In genomic region chr12:109377139-109377685, GRCh38 we compare ENCODE assay signal across 15 cellular contexts. TPM values are rescaled to one million over a fixed set of nuclear protein-coding genes. Genes with fewer than 3 reads are reported as not detected.
DNase-seq lines count a peak whose midpoint lies in the region; ATAC-seq and TF ChIP-seq lines count a peak whose summit lies in the region.
"Had no signal": no experiment of that assay in that cellular context is flagged by ENCODE, and none has a peak within 500 bp of the region (broad histone marks: within the 10 kb centered on the region; RNA-seq: fewer than 3 reads in every experiment).

No MANE protein-coding gene starts in this region.

- H3K36me3 Mint-ChIP-seq in MCF 10A (ENCODE audit: insufficient read depth, unreplicated experiment) = no peaks in the 10 kb centered on the region
- no peaks in the 10 kb centered on the region for H3K36me3 Mint-ChIP-seq in CD8-positive, alpha-beta T cell

- no peaks in the 10 kb centered on the region for H3K4me1 Mint-ChIP-seq in MCF 10A (ENCODE audit: insufficient read depth, unreplicated experiment)
- no peaks in the 10 kb centered on the region for H3K4me1 Mint-ChIP-seq in CD8-positive, alpha-beta T cell (ENCODE audit: low read depth)

- H3K9me3 Mint-ChIP-seq in MCF 10A (ENCODE audit: unreplicated experiment) = no peaks in the 10 kb centered on the region
- H3K9me3 Mint-ChIP-seq in CD8-positive, alpha-beta T cell = no peaks in the 10 kb centered on the region

- H3K27ac ChIP-seq in breast epithelium = no peak overlapping the region
- no peak overlapping the region for H3K27ac ChIP-seq in foreskin keratinocyte
- H3K27ac ChIP-seq in CD8-positive, alpha-beta T cell (ENCODE audit: low read depth, low read length) = no peak overlapping the region

- CTCF ChIA-PET in MCF 10A (lab: Yijun Ruan, JAX) = interaction anchor here (0.5 to 1.5 kb wide), 3 partner anchors 16 to 251 kb away, joined by 3 to 11 read pairs (median 3); no protein-coding TSS in a partner anchor
- CTCF ChIA-PET in CD8-positive, alpha-beta T cell (lab: Charles Lee) = interaction anchor here (0.7 to 1.0 kb wide), 2 partner anchors 12 to 18 kb away, joined by 3 to 4 read pairs; no protein-coding TSS in a partner anchor

- H3K4me3 Mint-ChIP-seq in MCF 10A (ENCODE audit: unreplicated experiment) = no peak overlapping the region
- no peak overlapping the region for H3K4me3 Mint-ChIP-seq in CD8-positive, alpha-beta T cell

- H3K4me1 ChIP-seq in breast epithelium (no peaks in the 10 kb centered on the region), foreskin keratinocyte (no peaks in the 10 kb centered on the region)
- H3K4me1 ChIP-seq in CD8-positive, alpha-beta T cell (ENCODE audit: insufficient read depth, low read length) = no peaks in the 10 kb centered on the region

- no peak for TF ChIP-seq POLR2A in breast epithelium (IDR thresholded peaks at IDR 0.05)

- no TSS peak for BruUV-seq in MCF 10A (replicated peaks; lab: Mats Ljungman, UMichigan)

- DNase-seq in MCF 10A (ENCODE audit: unreplicated experiment) (peak; percentile 28), breast epithelium (ENCODE audit: low spot score in 2 of 2) (no peak), NCI-H69 (lab: John Stamatoyannopoulos, UW) (peak; percentile 52), foreskin keratinocyte (no peak), SKM-1 treated with dmso at 0.1 percent for 144 hours (lab: John Stamatoyannopoulos, UW; ENCODE audit: unreplicated experiment) (no peak), NCI-H187 (lab: John Stamatoyannopoulos, UW) (no peak)
- no peak for DNase-seq in CD8-positive, alpha-beta T cell
- DNase-seq: DMS153, NCI-H1092, NCI-H187 treated with DMSO at 0.1 percent for 48 hours, NCI-H226, Right ventricle myocardium superior, T-helper 2 cell had no signal

- H3K27me3 Mint-ChIP-seq in MCF 10A (ENCODE audit: insufficient read depth, unreplicated experiment) = peaks cover 75% of the 10 kb centered on the region
- peaks cover 32% of the 10 kb centered on the region for H3K27me3 Mint-ChIP-seq in CD8-positive, alpha-beta T cell (ENCODE audit: low read depth)

- ATAC-seq in foreskin keratinocyte = peak; percentile 21
- no peak for ATAC-seq in CD8-positive, alpha-beta T cell

- H3K27me3 ChIP-seq in breast epithelium (no peaks in the 10 kb centered on the region), foreskin keratinocyte (peaks cover 35% of the 10 kb centered on the region)
- peaks cover 2% of the 10 kb centered on the region for H3K27me3 ChIP-seq in CD8-positive, alpha-beta T cell (ENCODE audit: insufficient read depth, low read length)

- intact Hi-C loops in MCF 10A (cut with micrococcal nuclease) = no loop called here
- intact Hi-C loops in breast epithelium (cut with DNase I; ENCODE audit: low total_unique reads) = no loop called here
- intact Hi-C loops in CD8-positive, alpha-beta T cell (cut with DNase I, micrococcal nuclease) = no loop called here

- H3K9me3 ChIP-seq in breast epithelium = no peaks in the 10 kb centered on the region
- H3K9me3 ChIP-seq in CD8-positive, alpha-beta T cell (ENCODE audit: low read length) = no peaks in the 10 kb centered on the region

- TF ChIP-seq CTCF in MCF 10A (IDR thresholded peaks at IDR 0.05; ENCODE audit: unreplicated experiment) = no peak
- no peak for TF ChIP-seq CTCF in breast epithelium (IDR thresholded peaks at IDR 0.05)
- TF ChIP-seq CTCF in foreskin keratinocyte (conservative IDR thresholded peaks at IDR 0.05) = no peak
- TF ChIP-seq CTCF in CD8-positive, alpha-beta T cell (IDR thresholded peaks at IDR 0.05) = no peak

- no peak overlapping the region for H3K27ac Mint-ChIP-seq in MCF 10A (ENCODE audit: low read depth, unreplicated experiment)
- no peak overlapping the region for H3K27ac Mint-ChIP-seq in CD8-positive, alpha-beta T cell

- H3K4me3 ChIP-seq in breast epithelium = no peak overlapping the region
- no peak overlapping the region for H3K4me3 ChIP-seq in CD8-positive, alpha-beta T cell (ENCODE audit: low read depth, low read length)

- POLR2A ChIA-PET in MCF 10A (lab: Yijun Ruan, JAX) = no interaction called here
- POLR2A ChIA-PET in CD8-positive, alpha-beta T cell (lab: Charles Lee) = no interaction called here

- no peaks in the 10 kb centered on the region for H3K36me3 ChIP-seq in breast epithelium
- no peaks in the 10 kb centered on the region for H3K36me3 ChIP-seq in CD8-positive, alpha-beta T cell (ENCODE audit: insufficient read depth, low read length)

RNA-seq across cellular contexts. Expression of gene MYO1H, which starts 29.5 kb away (rescaled TPM):
- total RNA-seq in MCF 10A (2022) = not detected in 2 replicates
- total RNA-seq in breast epithelium = 1 to 10 TPM in 1 of 3 donors, under 1 TPM in 2; under 0.01 to 2.0 (median 0.16) TPM
- total RNA-seq in foreskin keratinocyte = not detected in 2 replicates
- polyA plus RNA-seq in foreskin keratinocyte = not detected in 2 replicates
- total RNA-seq in CD8-positive, alpha-beta T cell = not detected
- polyA plus RNA-seq: AG04450, BJ had no signal

Comparison
In these comparisons a context has a peak if more than half of its experiments do, and no peak if none do; other contexts are left out.
1. DNase-seq: peak in MCF 10A (single experiment) and NCI-H69 (single experiment); none in breast epithelium (0 of 2), foreskin keratinocyte (0 of 2), SKM-1 treated with dmso at 0.1 percent for 144 hours (single experiment), NCI-H187 (0 of 2) and CD8-positive, alpha-beta T cell (0 of 7).